In the genomic region with DNA sequence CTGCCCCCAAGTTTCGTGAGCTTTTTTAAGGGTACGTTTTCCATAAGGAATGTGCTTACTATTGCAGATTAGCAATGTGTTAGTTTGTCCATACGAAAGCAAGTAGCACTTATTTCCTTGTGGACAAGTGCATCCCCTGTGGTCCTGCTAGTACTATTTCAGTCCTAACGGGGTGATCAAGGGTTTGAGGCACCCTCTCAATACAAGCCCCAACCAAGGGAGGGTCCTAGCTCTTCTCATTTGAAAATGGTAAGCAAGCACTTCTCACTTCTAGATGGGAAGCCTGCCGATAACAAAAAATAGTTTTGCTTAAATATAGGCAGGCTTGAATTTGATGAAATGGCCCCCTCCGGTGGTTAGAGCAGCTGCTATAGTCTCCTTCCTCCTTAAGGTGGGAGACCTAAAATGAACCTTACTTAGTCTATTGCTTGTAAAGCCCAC, we compare ENCODE assay signal across 8 cellular contexts.
DNase-seq lines count a peak whose midpoint lies in the region; ATAC-seq, FAIRE-seq and TF ChIP-seq lines count a peak whose summit lies in the region.

No MANE protein-coding gene starts in this region.

- TF ChIP-seq CTCF in epithelial cell of esophagus (IDR thresholded peaks at IDR 0.05; ENCODE audit: insufficient read depth, low read depth, low read length, missing control alignments) (peak; percentile 78), nephron progenitor cell (IDR thresholded peaks at IDR 0.05) (peak; percentile 45)

- no peak overlapping the region for H3K4me3 Mint-ChIP-seq in nephron progenitor cell

- H3K9me3 Mint-ChIP-seq in nephron progenitor cell = no peaks in the 10 kb centered on the region

- ATAC-seq in GM18861 (IDR thresholded peaks at IDR 0.05; ENCODE audit: unreplicated experiment) (peak; percentile 52), GM18505 (IDR thresholded peaks at IDR 0.05; ENCODE audit: unreplicated experiment) (no peak)

- peaks cover 4% of the 10 kb centered on the region for H3K27me3 Mint-ChIP-seq in nephron progenitor cell (ENCODE audit: low read depth, poor library complexity)

- H3K36me3 Mint-ChIP-seq in nephron progenitor cell (ENCODE audit: low read depth) = no peaks in the 10 kb centered on the region

- TF ChIP-seq POLR2A in GM18505 (IDR thresholded peaks at IDR 0.05; ENCODE audit: borderline replicate concordance, extremely low read depth, insufficient read depth, insufficient read length) = no peak

- peaks cover 25% of the 10 kb centered on the region for H3K4me1 Mint-ChIP-seq in nephron progenitor cell

- no peak overlapping the region for H3K27ac Mint-ChIP-seq in nephron progenitor cell

- DNase-seq in AML-193 (lab: John Stamatoyannopoulos, UW) (peak; percentile 12 to 46), NCI-H1092 (lab: John Stamatoyannopoulos, UW) (peak; percentile 19), epithelial cell of esophagus (ENCODE audit: low read depth) (peak; percentile 70), nephron progenitor cell (peak; percentile 36), frontal cortex (ENCODE audit: low spot score in 2 of 2) (no peak)
- DNase-seq in activated CD4-positive, alpha-beta T cell treated with anti-CD3 and anti-CD28 coated beads for 1 hour = peak; percentile 39

- FAIRE-seq in frontal cortex (lab: Jason Lieb, UNC) = no peak

- no peak overlapping the region for H3K4me3 ChIP-seq in epithelial cell of esophagus (ENCODE audit: low read length)

Comparison
In these comparisons a context has a peak if more than half of its experiments do, and no peak if none do; other contexts are left out.
1. DNase-seq: peak in AML-193 (2 of 2), NCI-H1092 (single experiment), activated CD4-positive, alpha-beta T cell treated with anti-CD3 and anti-CD28 coated beads for 1 hour (single experiment), epithelial cell of esophagus (single experiment) and nephron progenitor cell (single experiment); none in frontal cortex (0 of 2).